In genomic region chr17:38545531-38546225, GRCh38 we compare ENCODE assay signal across 22 cellular contexts.
"Had no signal": no experiment of that assay in that cellular context is flagged by ENCODE, and none has a peak within 500 bp of the region (broad histone marks: within the 10 kb centered on the region; RNA-seq: fewer than 3 reads in every experiment).

No MANE protein-coding gene starts in this region.

- ATAC-seq: effector memory CD8-positive, alpha-beta T cell; foreskin keratinocyte; gastrocnemius medialis; heart right ventricle; left cardiac atrium; left lung; left ventricle myocardium superior; lower lobe of right lung had no signal

- H3K27me3 ChIP-seq: colonic mucosa, foreskin keratinocyte had no signal

- H3K4me3 ChIP-seq: colonic mucosa, esophagus muscularis mucosa, gastrocnemius medialis, heart right ventricle, left lung, lower lobe of right lung had no signal

- H3K9me3 ChIP-seq: colonic mucosa, esophagus muscularis mucosa, gastrocnemius medialis, heart right ventricle, left lung, lower lobe of right lung had no signal

- H3K27ac ChIP-seq: colonic mucosa, epithelial cell of prostate, esophagus muscularis mucosa, foreskin keratinocyte, gastrocnemius medialis, heart right ventricle, left lung, lower lobe of right lung had no signal

- DNase-seq: colonic mucosa; cortex of kidney; effector CD8-positive, alpha-beta T cell; effector memory CD8-positive, alpha-beta T cell; erythroblast; foreskin keratinocyte; gastrocnemius medialis; glutamatergic neuron; head of caudate nucleus; heart right ventricle; hippocampal formation; left cardiac atrium; left ventricle myocardium superior; mesenchymal stem cell; midbrain had no signal

- FAIRE-seq: endothelial cell of umbilical vein, islet of Langerhans, keratinocyte had no signal

- H3K4me1 ChIP-seq: colonic mucosa, esophagus muscularis mucosa, foreskin keratinocyte, gastrocnemius medialis, left lung, lower lobe of right lung had no signal

- H3K36me3 ChIP-seq: colonic mucosa, esophagus muscularis mucosa, gastrocnemius medialis, heart right ventricle, left lung, lower lobe of right lung had no signal
